Comparison of ENCODE assay signal across 9 cellular contexts in the genomic region with DNA sequence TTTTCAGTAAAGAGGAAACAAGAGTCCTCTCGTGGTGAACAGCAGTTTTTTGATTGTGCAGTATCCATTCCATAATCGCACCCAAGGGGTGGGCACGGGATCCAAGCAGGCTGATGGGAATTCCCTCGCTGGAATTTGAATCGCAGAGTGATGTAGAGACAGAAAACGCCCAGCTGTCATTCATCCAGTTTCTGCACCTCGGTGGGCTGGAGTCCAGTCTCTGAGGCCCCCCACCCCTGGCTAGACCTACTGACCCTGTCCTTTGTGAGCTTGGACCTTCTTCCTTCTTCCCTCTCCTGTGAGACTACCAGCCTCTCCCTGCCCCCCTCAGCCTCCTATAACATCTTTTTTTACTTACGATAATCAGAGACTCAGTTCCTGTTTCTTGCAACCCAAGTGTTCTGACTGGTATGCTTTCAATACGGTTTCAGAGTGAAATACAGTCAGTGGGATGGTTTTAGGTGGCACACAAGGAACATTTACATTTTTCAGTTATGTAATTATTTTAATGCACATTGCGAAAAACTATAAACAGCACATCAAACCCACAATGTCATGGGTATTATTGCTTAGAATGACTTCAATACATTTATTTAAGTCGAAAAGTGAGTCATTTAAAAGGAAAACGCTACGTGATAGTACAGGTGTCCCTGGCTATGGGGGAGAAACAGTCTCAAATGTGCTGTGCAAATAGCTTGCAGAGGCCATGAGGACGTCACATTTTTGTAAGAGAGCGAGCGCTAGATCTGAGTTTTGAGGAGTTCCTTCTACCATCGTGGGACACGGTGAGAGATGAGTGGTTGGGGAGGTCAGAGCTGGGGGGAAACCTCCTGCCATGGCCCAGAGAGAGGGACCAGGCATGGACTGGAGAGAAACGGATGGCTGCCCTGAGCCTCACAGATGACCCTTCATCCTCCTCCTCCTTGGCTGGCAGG. TPM values are rescaled to one million over a fixed set of nuclear protein-coding genes. Genes with fewer than 3 reads are reported as not detected.
DNase-seq lines count a peak whose midpoint lies in the region; ATAC-seq and TF ChIP-seq lines count a peak whose summit lies in the region.
"Had no signal": no experiment of that assay in that cellular context is flagged by ENCODE, and none has a peak within 500 bp of the region (broad histone marks: within the 10 kb centered on the region; RNA-seq: fewer than 3 reads in every experiment).

No MANE protein-coding gene starts in this region.

- H3K9ac ChIP-seq in Loucy (ENCODE audit: low read depth, low read length, poor library complexity, severe bottlenecking): no peak overlapping the region

- no peak overlapping the region for H3K27ac ChIP-seq in GM23338 (ENCODE audit: low read depth)
- H3K27ac ChIP-seq in spleen: peak overlapping the region in 4 of 8 donors; percentile 42 to 75 (median 72)

- H4K20me1 ChIP-seq in GM23338 (replicated peaks; ENCODE audit: insufficient read depth) (no peaks in the 10 kb centered on the region), Loucy (ENCODE audit: insufficient read depth, low read length, poor library complexity, severe bottlenecking) (no peaks in the 10 kb centered on the region)

- H3F3A ChIP-seq in GM23338 (replicated peaks; ENCODE audit: low read depth) (no peaks in the 10 kb centered on the region), Loucy (ENCODE audit: low read depth) (no peaks in the 10 kb centered on the region)

- no peak overlapping the region for H3K27ac Mint-ChIP-seq in GM23338
- H3K27ac Mint-ChIP-seq in neural crest cell (ENCODE audit: unreplicated experiment): peak overlapping the region; percentile 67
- H3K27ac Mint-ChIP-seq in progenitor cell of endocrine pancreas: no peak overlapping the region

- H3K36me3 Mint-ChIP-seq in GM23338 (ENCODE audit: low read depth) (peaks cover 13% of the 10 kb centered on the region), neural crest cell (ENCODE audit: low read depth) (peaks cover 3% of the 10 kb centered on the region), progenitor cell of endocrine pancreas (ENCODE audit: insufficient read depth) (no peaks in the 10 kb centered on the region)

- H3K4me2 ChIP-seq in GM23338 (no peak overlapping the region), Loucy (ENCODE audit: low read depth, low read length, poor library complexity, severe bottlenecking) (no peak overlapping the region)

- H3K4me1 ChIP-seq in GM23338 (ENCODE audit: insufficient read depth) (no peaks in the 10 kb centered on the region), Loucy (ENCODE audit: insufficient read depth, low read length, poor library complexity, severe bottlenecking) (no peaks in the 10 kb centered on the region), spleen (peaks cover 4 to 23% (median 9%) of the 10 kb centered on the region in 6 donors)

- H3K27me3 Mint-ChIP-seq in GM23338 (ENCODE audit: insufficient read depth, low read depth, poor library complexity): no peaks in the 10 kb centered on the region
- H3K27me3 Mint-ChIP-seq in neural crest cell (ENCODE audit: low read depth): no peaks in the 10 kb centered on the region
- H3K27me3 Mint-ChIP-seq in progenitor cell of endocrine pancreas: no peaks in the 10 kb centered on the region

- H2AFZ ChIP-seq in GM23338 (peak overlapping the region; percentile 43; the same call in 1 of the 2 replicates), Loucy (ENCODE audit: low read length) (0 out of 2 replicates have a peak overlapping the region, but pooled peaks have one; percentile 55)

- H3K9me3 ChIP-seq in Loucy (ENCODE audit: insufficient read depth, low read depth, low read length) (no peaks in the 10 kb centered on the region), spleen (no peaks in the 10 kb centered on the region)

- no peak overlapping the region for H3K4me3 ChIP-seq in GM23338
- H3K4me3 ChIP-seq in Loucy (ENCODE audit: low read length, poor library complexity, severe bottlenecking): no peak overlapping the region
- H3K4me3 ChIP-seq in spleen: peak overlapping the region in 1 of 8 donors; percentile 25

- 64 to 74% (median 68%) methylated on average over 19 of the region's 19 CpGs for WGBS in spleen, 5 donors

- H3K79me2 ChIP-seq in GM23338 (replicated peaks; ENCODE audit: insufficient read depth) (no peaks in the 10 kb centered on the region), Loucy (ENCODE audit: insufficient read depth, low read length) (no peaks in the 10 kb centered on the region)

- H3K9me2 ChIP-seq in GM23338 (ENCODE audit: insufficient read depth) (no peaks in the 10 kb centered on the region), Loucy (replicated peaks; ENCODE audit: low read depth, low read length) (no peaks in the 10 kb centered on the region)

- ATAC-seq in activated CD4-positive, CD25-positive, alpha-beta regulatory T cell treated with anti-CD3 and anti-CD28 coated beads, Interleukin-2, amount 50 U/mL, for 24 hours: peak; percentile 94
- ATAC-seq in GM23338: no peak

- H3K9me3 Mint-ChIP-seq in GM23338: peaks cover 21% of the 10 kb centered on the region
- peaks cover 12% of the 10 kb centered on the region for H3K9me3 Mint-ChIP-seq in neural crest cell
- H3K9me3 Mint-ChIP-seq in progenitor cell of endocrine pancreas (ENCODE audit: low read depth): peaks cover 6% of the 10 kb centered on the region

- TF ChIP-seq CTCF in GM23338 (conservative IDR thresholded peaks at IDR 0.05; ENCODE audit: low read depth in 2 of 2) (no peak), Loucy (conservative IDR thresholded peaks at IDR 0.05; ENCODE audit: low read length) (no peak), neural crest cell (conservative IDR thresholded peaks at IDR 0.05) (no peak), spleen (IDR thresholded peaks at IDR 0.05 in 8 of 11, conservative IDR thresholded peaks at IDR 0.05 in 3 of 11) (no peak), progenitor cell of endocrine pancreas (IDR thresholded peaks at IDR 0.05; ENCODE audit: unreplicated experiment) (no peak)

- H3K27me3 ChIP-seq in GM23338 (ENCODE audit: insufficient read depth) (no peaks in the 10 kb centered on the region), Loucy (ENCODE audit: insufficient read depth, low read length, poor library complexity, severe bottlenecking) (no peaks in the 10 kb centered on the region), spleen (replicated peaks in 1 of 7) (no peaks in the 10 kb centered on the region)

- H3K4me3 Mint-ChIP-seq in GM23338 (no peak overlapping the region), neural crest cell (no peak overlapping the region), progenitor cell of endocrine pancreas (ENCODE audit: low read depth) (no peak overlapping the region)

- H3K36me3 ChIP-seq in GM23338 (ENCODE audit: insufficient read depth): no peaks in the 10 kb centered on the region
- H3K36me3 ChIP-seq in Loucy (ENCODE audit: insufficient read depth, low read length): no peaks in the 10 kb centered on the region
- no peaks in the 10 kb centered on the region for H3K36me3 ChIP-seq in spleen

- no peak for DNase-seq in activated CD4-positive, CD25-positive, alpha-beta regulatory T cell (lab: John Stamatoyannopoulos, UW)
- DNase-seq in GM23338 (ENCODE audit: low spot score) (no peak), neural crest cell (ENCODE audit: low read depth, low spot score) (no peak), spleen (no peak), HuH-7.5 (ENCODE audit: low spot score) (no peak), progenitor cell of endocrine pancreas (ENCODE audit: low spot score, unreplicated experiment) (no peak)
- DNase-seq: right cardiac atrium had no signal

- TF ChIP-seq POLR2A in spleen (IDR thresholded peaks at IDR 0.05): no peak

- H3K4me1 Mint-ChIP-seq in GM23338 (peaks cover 6% of the 10 kb centered on the region; the same call in 2 of the 3 replicates), neural crest cell (peaks cover 9% of the 10 kb centered on the region), progenitor cell of endocrine pancreas (ENCODE audit: low read depth) (no peaks in the 10 kb centered on the region)

- intact Hi-C loops in spleen (cut with DNase I; ENCODE audit: low total_unique reads): no loop called here

TF ChIP-seq in GM23338, 12 proteins besides CTCF, POLR2A, EP300 and RAD21 (continues in another document):
- TF ChIP-seq EZH2 (IDR thresholded peaks at IDR 0.05; ENCODE audit: low read depth, unreplicated experiment): no peak
- no peak for TF ChIP-seq NANOG (IDR thresholded peaks at IDR 0.05; ENCODE audit: borderline replicate concordance)
- no peak for TF ChIP-seq CREB1 (CRISPR knock-in tag; IDR thresholded peaks at IDR 0.05; ENCODE audit: low read depth)
- TF ChIP-seq, protein P1, sequence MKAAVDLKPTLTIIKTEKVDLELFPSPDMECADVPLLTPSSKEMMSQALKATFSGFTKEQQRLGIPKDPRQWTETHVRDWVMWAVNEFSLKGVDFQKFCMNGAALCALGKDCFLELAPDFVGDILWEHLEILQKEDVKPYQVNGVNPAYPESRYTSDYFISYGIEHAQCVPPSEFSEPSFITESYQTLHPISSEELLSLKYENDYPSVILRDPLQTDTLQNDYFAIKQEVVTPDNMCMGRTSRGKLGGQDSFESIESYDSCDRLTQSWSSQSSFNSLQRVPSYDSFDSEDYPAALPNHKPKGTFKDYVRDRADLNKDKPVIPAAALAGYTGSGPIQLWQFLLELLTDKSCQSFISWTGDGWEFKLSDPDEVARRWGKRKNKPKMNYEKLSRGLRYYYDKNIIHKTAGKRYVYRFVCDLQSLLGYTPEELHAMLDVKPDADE (IDR thresholded peaks at IDR 0.05): no peak

RNA-seq across cellular contexts. Expression of a gene that starts 37.5 kb away (rescaled TPM):
- 23.5 and 28.3 TPM in 2 replicates for total RNA-seq in GM23338 (2014; rRNA removed; shearing (Covaris generic))
- polyA plus RNA-seq in GM23338 (2016; fragmentation: Nextera tagmentation; extraction: Ambion mirVana) (4.1 and 4.3 TPM in 2 replicates), spleen (10 to 100 TPM in 2 of 3 donors, 1 to 10 TPM in 1; 8.5 to 15.4 (median 11.9) TPM)
- total RNA-seq in neural crest cell (4.3 and 4.5 TPM in 2 replicates), spleen (10 to 100 TPM; 25.9 to 46.6 (median 32.6) TPM), progenitor cell of endocrine pancreas (10.8 and 13.2 TPM in 2 replicates)
